4 cellular contexts compared by ENCODE assay signal in the genomic region with DNA sequence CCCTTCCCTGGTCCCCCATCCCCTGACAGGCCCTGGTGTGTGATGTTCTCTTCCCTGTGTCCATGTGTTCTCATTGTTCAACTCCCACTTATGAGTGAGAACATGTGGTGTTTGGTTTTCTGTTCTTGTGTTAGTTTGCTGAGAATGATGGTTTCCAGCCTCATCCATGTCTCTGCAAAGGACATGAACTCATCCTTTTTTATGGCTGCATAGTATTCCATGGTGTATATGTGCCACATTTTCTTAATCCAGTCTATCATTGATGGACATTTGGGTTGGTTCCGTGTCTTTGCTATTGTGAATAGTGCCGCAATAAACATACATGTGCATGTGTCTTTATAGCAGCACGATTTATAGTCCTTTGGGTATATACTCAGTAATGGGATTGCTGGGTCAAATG. TPM values are rescaled to one million over a fixed set of nuclear protein-coding genes. Genes with fewer than 3 reads are reported as not detected.
"Had no signal": no experiment of that assay in that cellular context is flagged by ENCODE, and none has a peak within 500 bp of the region (broad histone marks: within the 10 kb centered on the region; RNA-seq: fewer than 3 reads in every experiment).

No MANE protein-coding gene starts in this region.

RNA-seq across cellular contexts. Expression of a gene that starts 10.2 kb away (rescaled TPM):
- total RNA-seq: HT-29, HT1080, IMR-90 had no signal
- polyA plus RNA-seq: IgD-negative memory B cell had no signal

RNA-seq across cellular contexts. Expression of a gene that starts 23.7 kb away (rescaled TPM):
- total RNA-seq: HT-29, HT1080, IMR-90 had no signal
- polyA plus RNA-seq: IgD-negative memory B cell, IMR-90 had no signal
